Comparison of ENCODE assay signal across 10 cellular contexts in genomic region chr7:121302214-121302745, GRCh38. TPM values are rescaled to one million over a fixed set of nuclear protein-coding genes. Genes with fewer than 3 reads are reported as not detected.
A peak's percentile ranks its signal among the peaks of the same experiment; 100 is the strongest.
DNase-seq lines count a peak whose midpoint lies in the region; ATAC-seq, FAIRE-seq and TF ChIP-seq lines count a peak whose summit lies in the region.
"Had no signal": no experiment of that assay in that cellular context is flagged by ENCODE, and none has a peak within 500 bp of the region (broad histone marks: within the 10 kb centered on the region; RNA-seq: fewer than 3 reads in every experiment).

No MANE protein-coding gene starts in this region.

- FAIRE-seq in GM12891 (lab: Jason Lieb, UNC): no peak

- WGBS in testis, 2 donors: 83 to 90% methylated on average over 8 of the region's 8 CpGs

- H3K27ac ChIP-seq in testis: no peak overlapping the region
- H3K27ac ChIP-seq: parathyroid adenoma had no signal

- intact Hi-C loops in testis (cut with DNase I; ENCODE audit: low total_unique reads): no loop called here

- no peaks in the 10 kb centered on the region for H3K27me3 ChIP-seq in testis

- no peaks in the 10 kb centered on the region for H3K36me3 ChIP-seq in testis (ENCODE audit: low read depth, missing control alignments)

- H3K4me1 ChIP-seq in testis: no peaks in the 10 kb centered on the region
- H3K4me1 ChIP-seq: parathyroid adenoma had no signal

- no peak overlapping the region for H3K4me3 ChIP-seq in epithelial cell of esophagus (ENCODE audit: low read length)
- H3K4me3 ChIP-seq in testis: no peak overlapping the region

- no peaks in the 10 kb centered on the region for H3K9me3 ChIP-seq in testis

- ATAC-seq in GM21528 (IDR thresholded peaks at IDR 0.05; ENCODE audit: low FRiP score, unreplicated experiment): peak; percentile 93
- ATAC-seq in HG03460 (IDR thresholded peaks at IDR 0.05; ENCODE audit: unreplicated experiment): peak; percentile 93

- no peak for TF ChIP-seq POLR2A in GM12891 (IDR thresholded peaks at IDR 0.05; ENCODE audit: low read depth, low read length)
- no peak for TF ChIP-seq POLR2A in testis (IDR thresholded peaks at IDR 0.05)

- DNase-seq in GM12891 (ENCODE audit: insufficient read length, low spot score) (no peak), epithelial cell of esophagus (ENCODE audit: low read depth) (peak; percentile 53), testis (no peak), NCI-H2107 treated with DMSO at 0.1 percent for 48 hours (lab: John Stamatoyannopoulos, UW; ENCODE audit: unreplicated experiment) (no peak), GM19240 (ENCODE audit: insufficient read length, low spot score) (no peak)
- DNase-seq in activated CD8-positive, alpha-beta memory T cell treated with anti-CD3 and anti-CD28 coated beads, Interleukin-2, amount 50 U/mL, for 48 hours: no peak

- no peak for TF ChIP-seq CTCF in epithelial cell of esophagus (IDR thresholded peaks at IDR 0.05; ENCODE audit: insufficient read depth, low read depth, low read length, missing control alignments)
- TF ChIP-seq CTCF in testis (IDR thresholded peaks at IDR 0.05): no peak

TF ChIP-seq in GM12891, 5 proteins besides CTCF, POLR2A, EP300 and RAD21:
- TF ChIP-seq SPI1 (IDR thresholded peaks at IDR 0.05; ENCODE audit: low read depth, low read length) (peak; percentile 69), POLR2AphosphoS5 (IDR thresholded peaks at IDR 0.05; ENCODE audit: low read depth, low read length) (no peak)

RNA-seq across cellular contexts. Expression of gene WNT16, which starts 26.5 kb away (rescaled TPM):
- not detected for polyA plus RNA-seq in GM12891 (2012; ENCODE audit: low read depth, missing spikeins)
- under 1 TPM in 1 of 2 donors, not detected in 1; 0.12 TPM for total RNA-seq in testis
- polyA plus RNA-seq in testis (ENCODE audit: insufficient read depth, low read depth, low replicate concordance): 0.51 TPM
- total RNA-seq: T-helper 2 cell treated with Interferon-gamma antibody and Interleukin-4, amounts not matched to agents 100 ng/mL and 5 ng/mL, for 36 hours had no signal
